14 cellular contexts compared by ENCODE assay signal in genomic region chr9:105708405-105708804, GRCh38. TPM values are rescaled to one million over a fixed set of nuclear protein-coding genes. Genes with fewer than 3 reads are reported as not detected.
DNase-seq lines count a peak whose midpoint lies in the region; ATAC-seq, FAIRE-seq and TF ChIP-seq lines count a peak whose summit lies in the region.
"Had no signal": no experiment of that assay in that cellular context is flagged by ENCODE, and none has a peak within 500 bp of the region (broad histone marks: within the 10 kb centered on the region; RNA-seq: fewer than 3 reads in every experiment).

No MANE protein-coding gene starts in this region.

- no peaks in the 10 kb centered on the region for H3K4me1 ChIP-seq in MM.1S (ENCODE audit: low read length)

- peaks cover 23% of the 10 kb centered on the region for H3K36me3 Mint-ChIP-seq in CD4-positive, alpha-beta T cell (ENCODE audit: low read depth)
- H3K36me3 Mint-ChIP-seq in activated T-helper 17 cell treated with anti-CD3 and anti-CD28 coated beads, Interleukin-2, amount 50 U/mL, for 72 hours (ENCODE audit: low read depth) = peaks cover 12% of the 10 kb centered on the region

- H3K36me3 ChIP-seq in MM.1S (replicated peaks; ENCODE audit: insufficient read depth, low read length) = no peaks in the 10 kb centered on the region; the same call in 1 of the 2 replicates

- H3K4me3 ChIP-seq in MM.1S (ENCODE audit: low read length) = no peak overlapping the region
- H3K4me3 ChIP-seq: spleen had no signal

- H3K9me3 ChIP-seq in CD4-positive, alpha-beta T cell (ENCODE audit: control insufficient read depth, low read length) = no peaks in the 10 kb centered on the region
- H3K9me3 ChIP-seq in MM.1S (replicated peaks; ENCODE audit: insufficient read depth, low read length) = no peaks in the 10 kb centered on the region
- H3K9me3 ChIP-seq: spleen had no signal

- H3K79me2 ChIP-seq in MM.1S (ENCODE audit: low read length) = 0 out of 2 replicates have a peak, but pooled peaks cover 3% of the 10 kb centered on the region

- H3K9me3 Mint-ChIP-seq in CD4-positive, alpha-beta T cell = no peaks in the 10 kb centered on the region
- no peaks in the 10 kb centered on the region for H3K9me3 Mint-ChIP-seq in activated T-helper 17 cell treated with anti-CD3 and anti-CD28 coated beads, Interleukin-2, amount 50 U/mL, for 72 hours

- H3K27ac Mint-ChIP-seq in CD4-positive, alpha-beta T cell = peak overlapping the region; percentile 77
- H3K27ac Mint-ChIP-seq in activated T-helper 17 cell treated with anti-CD3 and anti-CD28 coated beads, Interleukin-2, amount 50 U/mL, for 72 hours = no peak overlapping the region
- H3K27ac Mint-ChIP-seq: brain had no signal

- no peaks in the 10 kb centered on the region for H3K27me3 ChIP-seq in CD4-positive, alpha-beta T cell (ENCODE audit: control insufficient read depth, insufficient read depth, low read length)
- no peaks in the 10 kb centered on the region for H3K27me3 ChIP-seq in MM.1S (replicated peaks; ENCODE audit: insufficient read depth, low read length)
- H3K27me3 ChIP-seq: spleen had no signal

- FAIRE-seq in D721Med (lab: Jason Lieb, UNC) = no peak
- FAIRE-seq: HepG2 had no signal

- H3K27ac ChIP-seq in CD4-positive, alpha-beta T cell (ENCODE audit: low read depth, low read length) = no peak overlapping the region
- H3K27ac ChIP-seq in MM.1S (ENCODE audit: low read length) = no peak overlapping the region
- H3K27ac ChIP-seq: spleen had no signal

- intact Hi-C loops in CD4-positive, alpha-beta T cell (cut with DNase I, micrococcal nuclease) = no loop called here

- H4K20me1 ChIP-seq in MM.1S (ENCODE audit: insufficient read depth, low read length) = no peaks in the 10 kb centered on the region

- H3K27me3 Mint-ChIP-seq in CD4-positive, alpha-beta T cell = no peaks in the 10 kb centered on the region
- no peaks in the 10 kb centered on the region for H3K27me3 Mint-ChIP-seq in activated T-helper 17 cell treated with anti-CD3 and anti-CD28 coated beads, Interleukin-2, amount 50 U/mL, for 72 hours
- H3K27me3 Mint-ChIP-seq: brain had no signal

- no peak overlapping the region for H2AFZ ChIP-seq in MM.1S (ENCODE audit: low read length)

- H3K9ac ChIP-seq in MM.1S (ENCODE audit: low read length) = no peak overlapping the region

- CTCF ChIA-PET in CD4-positive, alpha-beta T cell (lab: Charles Lee) = no interaction called here

- H3F3A ChIP-seq in MM.1S (ENCODE audit: insufficient read depth, low read length) = no peaks in the 10 kb centered on the region

- TF ChIP-seq CTCF in CD4-positive, alpha-beta T cell (IDR thresholded peaks at IDR 0.05) = no peak
- TF ChIP-seq CTCF in D721Med (IDR thresholded peaks at IDR 0.05; ENCODE audit: insufficient read depth, missing control alignments) = no peak
- TF ChIP-seq CTCF in MM.1S (IDR thresholded peaks at IDR 0.05; ENCODE audit: low read length) = no peak

- no peak for ATAC-seq in CD4-positive, alpha-beta T cell (ENCODE audit: poor library complexity)
- ATAC-seq in GM18870 (IDR thresholded peaks at IDR 0.05; ENCODE audit: unreplicated experiment) = peak; percentile 72
- ATAC-seq in HG02852 (IDR thresholded peaks at IDR 0.05; ENCODE audit: unreplicated experiment) = peak; percentile 71
- ATAC-seq in activated T-helper 17 cell treated with anti-CD3 and anti-CD28 coated beads, Interleukin-2, amount 50 U/mL, for 72 hours (replicated peaks) = no peak
- ATAC-seq: HCT116, HepG2 had no signal

- peak overlapping the region; percentile 68 for H3K4me3 Mint-ChIP-seq in CD4-positive, alpha-beta T cell
- H3K4me3 Mint-ChIP-seq in activated T-helper 17 cell treated with anti-CD3 and anti-CD28 coated beads, Interleukin-2, amount 50 U/mL, for 72 hours = peak overlapping the region; percentile 40
- H3K4me3 Mint-ChIP-seq: brain had no signal

- peaks cover 15% of the 10 kb centered on the region for H3K4me1 Mint-ChIP-seq in CD4-positive, alpha-beta T cell (ENCODE audit: low read depth)
- peaks cover 4% of the 10 kb centered on the region for H3K4me1 Mint-ChIP-seq in activated T-helper 17 cell treated with anti-CD3 and anti-CD28 coated beads, Interleukin-2, amount 50 U/mL, for 72 hours
- H3K4me1 Mint-ChIP-seq: brain had no signal

- POLR2A ChIA-PET in CD4-positive, alpha-beta T cell (lab: Charles Lee) = no interaction called here

- DNase-seq in CD4-positive, alpha-beta T cell = no peak
- no peak for DNase-seq in D721Med (ENCODE audit: insufficient read length, low spot score)
- DNase-seq in NCI-H345 treated with DMSO at 0.1 percent for 48 hours (lab: John Stamatoyannopoulos, UW; ENCODE audit: unreplicated experiment) = no peak
- DNase-seq in MM.1S = no peak
- no peak for DNase-seq in NCI-H1092 treated with DMSO at 0.1 percent for 48 hours (lab: John Stamatoyannopoulos, UW)
- DNase-seq: activated CD4-positive, alpha-beta T cell treated with anti-CD3 and anti-CD28 coated beads for 4 hours; SIG-M5; spleen had no signal

- H3K4me2 ChIP-seq in MM.1S (ENCODE audit: low read depth, low read length) = no peak overlapping the region

- no peaks in the 10 kb centered on the region for H3K9me2 ChIP-seq in MM.1S (replicated peaks; ENCODE audit: insufficient read depth, low read length)

RNA-seq across cellular contexts. Expression of gene TMEM38B, which starts 14.1 kb away (rescaled TPM):
- total RNA-seq in CD4-positive, alpha-beta T cell = 10 to 100 TPM; 12.9 to 13.9 TPM
- 10 to 100 TPM in 1 of 2 donors, 1 to 10 TPM in 1; 6.6 to 13.5 TPM for total RNA-seq in activated T-helper 17 cell treated with anti-CD3 and anti-CD28 coated beads, Interleukin-2, amount 50 U/mL, for 72 hours

RNA-seq across cellular contexts. Expression of gene TAL2, which starts 46.1 kb away (rescaled TPM):
- total RNA-seq in CD4-positive, alpha-beta T cell = not detected
- total RNA-seq in activated T-helper 17 cell treated with anti-CD3 and anti-CD28 coated beads, Interleukin-2, amount 50 U/mL, for 72 hours = not detected
- total RNA-seq: HepG2, spleen had no signal

Comparison
In these comparisons a context has a peak if more than half of its experiments do, and no peak if none do; other contexts are left out.
1. ATAC-seq: peak in GM18870 (single experiment) and HG02852 (single experiment); none in CD4-positive, alpha-beta T cell (single experiment) and activated T-helper 17 cell treated with anti-CD3 and anti-CD28 coated beads, Interleukin-2, amount 50 U/mL, for 72 hours (single experiment).